Comparison of ENCODE assay signal across 8 cellular contexts in genomic region chr22:19942071-19942885, GRCh38. TPM values are rescaled to one million over a fixed set of nuclear protein-coding genes. Genes with fewer than 3 reads are reported as not detected.
DNase-seq lines count a peak whose midpoint lies in the region; ATAC-seq, FAIRE-seq and TF ChIP-seq lines count a peak whose summit lies in the region.

No MANE protein-coding gene starts in this region.

- DNase-seq in CD1c-positive myeloid dendritic cell (ENCODE audit: extremely low spot score): peak; percentile 55
- no peak for DNase-seq in HCT116 (ENCODE audit: low read depth, low spot score)
- peak; percentile 48 for DNase-seq in SKM-1 treated with dmso at 0.1 percent for 144 hours (lab: John Stamatoyannopoulos, UW; ENCODE audit: unreplicated experiment)
- DNase-seq in H1 (ENCODE audit: low read depth in 1 of 2, low spot score in 2 of 2): no peak
- DNase-seq in mesendoderm: no peak
- peak; percentile 48 to 56 for DNase-seq in thyroid gland
- no peak for DNase-seq in activated effector memory CD4-positive, alpha-beta T cell treated with Interleukin-2 at 50 U/mL for 16 hours

- H2BK120ac ChIP-seq in H1 (replicated peaks; ENCODE audit: low read depth, low read length): no peak overlapping the region
- H2BK120ac ChIP-seq in mesendoderm (ENCODE audit: low read depth, low read length): no peak overlapping the region

- TF ChIP-seq EP300 in H1 (IDR thresholded peaks at IDR 0.05; ENCODE audit: borderline replicate concordance in 1 of 2, low read depth in 2 of 2, low read length in 2 of 2): no peak

- H3K4me2 ChIP-seq in HCT116 (ENCODE audit: low read length): peak overlapping the region; percentile 89
- peak overlapping the region; percentile 35 to 70; a peak in 3 of 4 replicates for H3K4me2 ChIP-seq in H1 (ENCODE audit: insufficient read depth in 1 of 2, low read depth in 2 of 2, low read length in 2 of 2)
- H3K4me2 ChIP-seq in mesendoderm (ENCODE audit: low read length): no peak overlapping the region

- no peaks in the 10 kb centered on the region for H3K9me3 ChIP-seq in HCT116 (ENCODE audit: control insufficient read depth in 1 of 2, insufficient read depth in 1 of 2, low read depth in 1 of 2, low read length in 2 of 2)
- no peaks in the 10 kb centered on the region for H3K9me3 ChIP-seq in H1 (ENCODE audit: insufficient read depth in 2 of 2, low read depth in 1 of 2, low read length in 1 of 2)
- H3K9me3 ChIP-seq in thyroid gland: no peaks in the 10 kb centered on the region

- CTCF ChIA-PET in HCT116 (lab: Charles Lee): interaction anchor here (1.2 to 3.8 kb wide), 2 partner anchors 11 to 212 kb away, joined by 6 to 18 read pairs; no protein-coding TSS in a partner anchor
- CTCF ChIA-PET in H1 (lab: Charles Lee; ENCODE audit: partially characterized antibody): interaction anchor here (0.7 to 1.4 kb wide), 6 partner anchors 11 to 196 kb away, joined by 3 to 5 read pairs (median 4); no protein-coding TSS in a partner anchor

- H3K9ac ChIP-seq in HCT116 (ENCODE audit: low read length) (peak overlapping the region; percentile 98), H1 (replicated peaks in 1 of 4; ENCODE audit: extremely low read depth in 1 of 4, low read depth in 3 of 4, low read length in 3 of 4) (peak overlapping the region in 1 of 4 experiments; percentile 17; a peak in 2 of 7 replicates), mesendoderm (ENCODE audit: low read length) (peak overlapping the region; percentile 43)

- H3K27me3 ChIP-seq in HCT116 (ENCODE audit: insufficient read depth, low read length) (no peaks in the 10 kb centered on the region), H1 (replicated peaks in 1 of 4; ENCODE audit: control insufficient read depth in 3 of 4, extremely low read depth in 1 of 4, insufficient read depth in 3 of 4, low read length in 3 of 4) (peaks cover 0 to 3% (median 0%) of the 10 kb centered on the region in 4 experiments; a peak in 1 of 7 replicates), mesendoderm (ENCODE audit: insufficient read depth, low read length, poor library complexity) (no peaks in the 10 kb centered on the region), thyroid gland (no peaks in the 10 kb centered on the region)

- no peaks in the 10 kb centered on the region for H4K20me1 ChIP-seq in HCT116 (ENCODE audit: insufficient read depth)
- H4K20me1 ChIP-seq in H1 (replicated peaks in 1 of 2; ENCODE audit: control insufficient read depth in 1 of 2, insufficient read depth in 2 of 2, low read length in 2 of 2): no peaks in the 10 kb centered on the region

- no peak overlapping the region for H4K91ac ChIP-seq in H1 (replicated peaks; ENCODE audit: insufficient read length, low read length)

- H4K8ac ChIP-seq in H1 (ENCODE audit: extremely low read depth, insufficient read depth, low read length) (no peak overlapping the region), mesendoderm (ENCODE audit: low read depth, low read length) (peak overlapping the region; percentile 59)

- FAIRE-seq in H1 (lab: Jason Lieb, UNC): no peak

- RAD21 ChIA-PET in HCT116 (lab: Charles Lee; ENCODE audit: low non-redundant PET in 1 of 2, low total read pairs in 2 of 2, uncharacterized antibody in 2 of 2, unreplicated experiment in 2 of 2): no interaction called here

- H3K79me1 ChIP-seq in H1 (ENCODE audit: low read depth, low read length): no peaks in the 10 kb centered on the region
- H3K79me1 ChIP-seq in mesendoderm (ENCODE audit: low read length): no peaks in the 10 kb centered on the region

- no peak for TF ChIP-seq RAD21 in HCT116 (IDR thresholded peaks at IDR 0.05; ENCODE audit: low read depth)
- no peak for TF ChIP-seq RAD21 in H1 (IDR thresholded peaks at IDR 0.05 in 1 of 2, conservative IDR thresholded peaks at IDR 0.05 in 1 of 2; ENCODE audit: low read depth in 2 of 2, low read length in 2 of 2)

- H2AFZ ChIP-seq in HCT116 (ENCODE audit: low read depth, low read length, poor library complexity, severe bottlenecking) (no peak overlapping the region), H1 (ENCODE audit: low read length) (peak overlapping the region; percentile 22; the same call in 1 of the 2 replicates)

- no peak overlapping the region for H3K4ac ChIP-seq in H1 (replicated peaks; ENCODE audit: insufficient read length, low read depth, low read length)
- H3K4ac ChIP-seq in mesendoderm (ENCODE audit: low read depth, low read length): peak overlapping the region; percentile 21

- TF ChIP-seq POLR2A in HCT116 (IDR thresholded peaks at IDR 0.05; ENCODE audit: borderline replicate concordance, extremely low read depth, insufficient read depth, insufficient read length) (no peak), H1 (IDR thresholded peaks at IDR 0.05; ENCODE audit: control extremely low read depth in 1 of 2, low read depth in 2 of 2, low read length in 2 of 2) (no peak), thyroid gland (IDR thresholded peaks at IDR 0.05) (peak in 1 of 2 donors; percentile 41)

- H3K56ac ChIP-seq in H1 (replicated peaks; ENCODE audit: insufficient read length, low read depth, low read length): no peak overlapping the region
- H3K56ac ChIP-seq in mesendoderm (ENCODE audit: low read length): peak overlapping the region; percentile 71

- H3K9me2 ChIP-seq in HCT116 (ENCODE audit: insufficient read depth): no peaks in the 10 kb centered on the region

- peak overlapping the region; percentile 32; the same call in 1 of the 2 replicates for H3K18ac ChIP-seq in H1 (ENCODE audit: extremely low read depth, low read length)
- peak overlapping the region; percentile 45 for H3K18ac ChIP-seq in mesendoderm (ENCODE audit: low read length)

- no peak overlapping the region; the same call in 1 of the 2 replicates for H2BK12ac ChIP-seq in H1 (ENCODE audit: low read depth, low read length)

- H3K4me3 ChIP-seq in HCT116 (replicated peaks in 1 of 2; ENCODE audit: low read depth in 1 of 2, low read length in 2 of 2) (peak overlapping the region; percentile 74 to 80), H1 (ENCODE audit: extremely low read depth in 1 of 4, insufficient read depth in 2 of 4, low read depth in 3 of 4, low read length in 4 of 4) (peak overlapping the region in 3 of 4 experiments; percentile 43 to 64 (median 55); a peak in 7 of 8 replicates), mesendoderm (ENCODE audit: low read length) (no peak overlapping the region), thyroid gland (replicated peaks in 1 of 3) (peak overlapping the region; percentile 28 to 73 (median 56))

- H2BK20ac ChIP-seq in H1 (ENCODE audit: low read length): no peak overlapping the region

- intact Hi-C loops in HCT116 (cut with micrococcal nuclease): no loop called here
- intact Hi-C loops in thyroid gland (cut with DNase I): no loop called here

- peaks cover 0 to 5% of the 10 kb centered on the region in 2 experiments; a peak in 1 of 4 replicates for H3K36me3 ChIP-seq in HCT116 (ENCODE audit: control insufficient read depth in 1 of 2, insufficient read depth in 2 of 2, low read length in 2 of 2)
- H3K36me3 ChIP-seq in H1 (ENCODE audit: control insufficient read depth in 2 of 4, insufficient read depth in 4 of 4, low read length in 3 of 4): no peaks in the 10 kb centered on the region
- no peaks in the 10 kb centered on the region for H3K36me3 ChIP-seq in mesendoderm (ENCODE audit: control insufficient read depth, insufficient read depth, low read length)
- no peaks in the 10 kb centered on the region for H3K36me3 ChIP-seq in thyroid gland

- TF ChIP-seq CTCF in HCT116 (IDR thresholded peaks at IDR 0.05 in 2 of 3, conservative IDR thresholded peaks at IDR 0.05 in 1 of 3; ENCODE audit: borderline replicate concordance in 1 of 3, insufficient read depth in 1 of 3, low read depth in 2 of 3, low read length in 2 of 3) (no peak), H1 (IDR thresholded peaks at IDR 0.05; ENCODE audit: control extremely low read depth in 1 of 3, insufficient read depth in 1 of 3, low read depth in 1 of 3, low read length in 3 of 3) (no peak), thyroid gland (IDR thresholded peaks at IDR 0.05) (no peak)

- H2AK5ac ChIP-seq in H1 (ENCODE audit: low read depth, low read length) (no peak overlapping the region), mesendoderm (ENCODE audit: low read length) (no peak overlapping the region)

- H3K27ac ChIP-seq in HCT116 (ENCODE audit: low read depth, low read length) (peak overlapping the region; percentile 96), H1 (ENCODE audit: low read depth, low read length) (no peak overlapping the region), mesendoderm (ENCODE audit: low read depth, low read length) (peak overlapping the region; percentile 69), thyroid gland (peak overlapping the region; percentile 87 to 89 (median 89))

- H3K79me2 ChIP-seq in HCT116 (ENCODE audit: insufficient read depth, low read length) (peaks cover 59% of the 10 kb centered on the region), H1 (ENCODE audit: control insufficient read depth in 1 of 2, insufficient read depth in 2 of 2, low read length in 2 of 2) (no peaks in the 10 kb centered on the region), mesendoderm (ENCODE audit: control insufficient read depth, insufficient read depth, low read length) (no peaks in the 10 kb centered on the region)

- TSS peak; percentile 68 for BruUV-seq in HCT116 (replicated peaks; lab: Mats Ljungman, UMichigan)

- H3K23ac ChIP-seq in H1 (ENCODE audit: insufficient read length): no peak overlapping the region
- H3K23ac ChIP-seq in mesendoderm (ENCODE audit: low read length): no peak overlapping the region

- POLR2A ChIA-PET in HCT116 (lab: Charles Lee) (interaction anchor here (0.8 to 1.6 kb wide), 2 partner anchors 9 to 12 kb away, joined by 4 to 6 read pairs; no protein-coding TSS in a partner anchor), H1 (lab: Charles Lee; ENCODE audit: partially characterized antibody) (no interaction called here)

- ATAC-seq in HCT116: peak; percentile 40
- ATAC-seq in GM19328 (IDR thresholded peaks at IDR 0.05; ENCODE audit: unreplicated experiment): no peak

- H2BK5ac ChIP-seq in H1 (ENCODE audit: low read depth, low read length): 0 out of 2 replicates have a peak overlapping the region, but pooled peaks have one; percentile 9
- H2BK5ac ChIP-seq in mesendoderm (ENCODE audit: low read length): no peak overlapping the region

- no peak overlapping the region for H3K14ac ChIP-seq in H1 (ENCODE audit: insufficient read length)

- peak overlapping the region; percentile 92; the same call in 1 of the 2 replicates for H2BK15ac ChIP-seq in H1 (ENCODE audit: low read length)
- no peak overlapping the region for H2BK15ac ChIP-seq in mesendoderm (replicated peaks; ENCODE audit: low read depth)

- H3K4me1 ChIP-seq in HCT116 (ENCODE audit: control insufficient read depth in 1 of 2, insufficient read depth in 2 of 2, low read length in 2 of 2) (peaks cover 19 to 28% of the 10 kb centered on the region in 2 experiments), H1 (replicated peaks in 1 of 4; ENCODE audit: control insufficient read depth in 3 of 4, insufficient read depth in 4 of 4, low read length in 3 of 4) (peaks cover 4 to 9% (median 5%) of the 10 kb centered on the region in 4 experiments; a peak in 6 of 7 replicates), mesendoderm (ENCODE audit: control insufficient read depth, low read depth, low read length) (peaks cover 2% of the 10 kb centered on the region), thyroid gland (peaks cover 30 to 31% of the 10 kb centered on the region in 2 donors)

- 0 out of 2 replicates have a peak, but pooled peaks cover 1% of the 10 kb centered on the region for H3K23me2 ChIP-seq in H1 (ENCODE audit: low read depth, low read length)

- 57% methylated on average over 5 of the region's 8 CpGs; no CpG with 5 or more reads in 1 of the 2 experiments for WGBS in H1 (ENCODE audit: extremely low coverage in 1 of 2, insufficient coverage in 1 of 2, insufficient read length in 1 of 2, insufficient replicate concordance in 2 of 2, low coverage in 1 of 2, low lambda C conversion rate in 2 of 2, missing lambda C conversion rate in 1 of 2), 2 experiments
- WGBS in mesendoderm (ENCODE audit: extremely low coverage, insufficient coverage, low lambda C conversion rate): no CpG with 5 or more reads among the region's 8 CpGs
- WGBS in thyroid gland, 2 donors: 0 to 3% methylated on average over 7 to 8 of the region's 8 CpGs

- H4K5ac ChIP-seq in H1 (ENCODE audit: insufficient read length, low read depth, low read length) (no peak overlapping the region), mesendoderm (ENCODE audit: low read length) (no peak overlapping the region)

RNA-seq across cellular contexts. Expression of gene TXNRD2, which starts 0.7 kb away (rescaled TPM):
- total RNA-seq in HCT116 (2021; ENCODE audit: unreplicated experiment) (19.7 TPM), thyroid gland (10 to 100 TPM; 19.5 to 34.5 (median 25.6) TPM)
- polyA plus RNA-seq in HCT116 (2012): 13.2 and 14.8 TPM in 2 replicates
- total RNA-seq in H1 (2021; fragmentation: NEBNext Ultra II Directional; extraction: Animal tissue kit (Norgen Biotek cat#: 25700)): 14.2 and 14.8 TPM in 2 replicates
- polyA plus RNA-seq in H1 (2011; rRNA removed): 21.9 and 25.0 TPM in 2 replicates
- 20.2 TPM for polyA plus RNA-seq in H1 (2011; cell fraction: cytosol; rRNA removed)
- polyA plus RNA-seq in H1 (2011; cell fraction: nucleus; rRNA removed): 38.2 TPM
- polyA plus RNA-seq in H1 (2012, experiment 1 of 2): 11.3 to 14.7 TPM (median 13.7 TPM) in 4 replicates
- 16.5 TPM for polyA plus RNA-seq in H1 (2012, experiment 2 of 2)
- polyA plus RNA-seq in H1 (2013, experiment 1 of 2): 8.1 TPM
- polyA plus RNA-seq in H1 (2013, experiment 2 of 2): 9.0 TPM
- 6.3 and 8.1 TPM in 2 replicates for polyA minus RNA-seq in H1 (2011; rRNA and poly(A)+ RNA removed)
- polyA minus RNA-seq in H1 (2011; cell fraction: cytosol; rRNA and poly(A)+ RNA removed): 6.8 TPM
- polyA minus RNA-seq in H1 (2011; cell fraction: nucleus; rRNA and poly(A)+ RNA removed): 13.8 TPM
- 20.1 TPM for polyA plus RNA-seq in mesendoderm (2013, experiment 1 of 2)
- polyA plus RNA-seq in mesendoderm (2013, experiment 2 of 2): 22.6 TPM

RNA-seq across cellular contexts. Expression of gene COMT, which starts 0.7 kb away (rescaled TPM):
- total RNA-seq in HCT116 (2021; ENCODE audit: unreplicated experiment): 109 TPM
- 142 and 156 TPM in 2 replicates for polyA plus RNA-seq in HCT116 (2012)
- 15.2 and 16.6 TPM in 2 replicates for total RNA-seq in H1 (2021; fragmentation: NEBNext Ultra II Directional; extraction: Animal tissue kit (Norgen Biotek cat#: 25700))
- polyA plus RNA-seq in H1 (2011; rRNA removed): 33.7 and 45.0 TPM in 2 replicates
- polyA plus RNA-seq in H1 (2011; cell fraction: cytosol; rRNA removed): 30.8 TPM
- polyA plus RNA-seq in H1 (2011; cell fraction: nucleus; rRNA removed): 39.7 TPM
- polyA plus RNA-seq in H1 (2012, experiment 1 of 2): 21.8 to 30.3 TPM (median 29.0 TPM) in 4 replicates
- polyA plus RNA-seq in H1 (2012, experiment 2 of 2): 26.2 TPM
- 12.0 TPM for polyA plus RNA-seq in H1 (2013, experiment 1 of 2)
- 10.6 TPM for polyA plus RNA-seq in H1 (2013, experiment 2 of 2)
- polyA minus RNA-seq in H1 (2011; rRNA and poly(A)+ RNA removed): 9.1 and 11.6 TPM in 2 replicates
- 25.5 TPM for polyA minus RNA-seq in H1 (2011; cell fraction: cytosol; rRNA and poly(A)+ RNA removed)
- 7.3 TPM for polyA minus RNA-seq in H1 (2011; cell fraction: nucleus; rRNA and poly(A)+ RNA removed)
- 11.0 TPM for polyA plus RNA-seq in mesendoderm (2013, experiment 1 of 2)
- 10.7 TPM for polyA plus RNA-seq in mesendoderm (2013, experiment 2 of 2)
- total RNA-seq in thyroid gland: 100 to 1,000 TPM in 3 of 4 donors, 10 to 100 TPM in 1; 92.6 to 216 (median 138) TPM

Comparison
In these comparisons a context has a peak if more than half of its experiments do, and no peak if none do; other contexts are left out.
1. DNase-seq: peak in CD1c-positive myeloid dendritic cell (single experiment), SKM-1 treated with dmso at 0.1 percent for 144 hours (single experiment) and thyroid gland (2 of 2); none in HCT116 (single experiment), H1 (0 of 2), mesendoderm (single experiment) and activated effector memory CD4-positive, alpha-beta T cell treated with Interleukin-2 at 50 U/mL for 16 hours (single experiment).